Comparison of ENCODE assay signal across 8 cellular contexts in genomic region chr11:113994077-113994954, GRCh38. TPM values are rescaled to one million over a fixed set of nuclear protein-coding genes. Genes with fewer than 3 reads are reported as not detected.
DNase-seq lines count a peak whose midpoint lies in the region; ATAC-seq, FAIRE-seq and TF ChIP-seq lines count a peak whose summit lies in the region.

No MANE protein-coding gene starts in this region.

- POLR2A ChIA-PET in PC-3 (lab: Charles Lee; ENCODE audit: unreplicated experiment), result no interaction called here

- no peaks in the 10 kb centered on the region for H3K4me1 ChIP-seq in PC-3 (ENCODE audit: insufficient read depth, low read length)
- H3K4me1 ChIP-seq in keratinocyte (ENCODE audit: control insufficient read depth, extremely low read depth, insufficient read depth, low read length), result no peaks in the 10 kb centered on the region

- in situ Hi-C loops in astrocyte of the cerebellum (cut with HindIII; ENCODE audit: low sequenced_read_pairs), result no loop called here

- FAIRE-seq in keratinocyte (lab: Jason Lieb, UNC), result no peak

- no peaks in the 10 kb centered on the region for H3F3A ChIP-seq in PC-3 (ENCODE audit: low read length, unreplicated experiment)

- no peaks in the 10 kb centered on the region for H3K9me1 ChIP-seq in keratinocyte (ENCODE audit: control insufficient read depth, extremely low read depth, insufficient read depth, low read length)

- H3K9me3 ChIP-seq in PC-3 (ENCODE audit: low read length) (no peaks in the 10 kb centered on the region), keratinocyte (ENCODE audit: control insufficient read depth, low read depth, low read length) (no peaks in the 10 kb centered on the region)

- H3K27ac ChIP-seq in PC-3 (ENCODE audit: low read length) (no peak overlapping the region), keratinocyte (ENCODE audit: control insufficient read depth, insufficient read depth, low read length) (no peak overlapping the region)

- H3K79me2 ChIP-seq in PC-3 (ENCODE audit: low read length), result no peaks in the 10 kb centered on the region
- H3K79me2 ChIP-seq in keratinocyte (ENCODE audit: control insufficient read depth, insufficient read depth, low read length), result no peaks in the 10 kb centered on the region

- no peaks in the 10 kb centered on the region for H3K9me2 ChIP-seq in PC-3 (replicated peaks; ENCODE audit: low read length)

- H3K4me3 ChIP-seq in PC-3 (ENCODE audit: low read length), result no peak overlapping the region
- no peak overlapping the region for H3K4me3 ChIP-seq in astrocyte of the cerebellum (ENCODE audit: low read depth, low read length)
- no peak overlapping the region for H3K4me3 ChIP-seq in keratinocyte (ENCODE audit: control insufficient read depth in 2 of 3, extremely low read depth in 1 of 3, insufficient read depth in 2 of 3, low read depth in 1 of 3, low read length in 3 of 3)

- H3K4me2 ChIP-seq in PC-3 (ENCODE audit: low read length), result no peak overlapping the region
- H3K4me2 ChIP-seq in keratinocyte (ENCODE audit: control insufficient read depth, extremely low read depth, insufficient read depth, low read depth, low read length), result no peak overlapping the region

- TF ChIP-seq CTCF in PC-3 (conservative IDR thresholded peaks at IDR 0.05; ENCODE audit: low read depth, low read length) (peak; percentile 89), astrocyte of the cerebellum (IDR thresholded peaks at IDR 0.05; ENCODE audit: low read depth, low read length, missing control alignments) (peak; percentile 76), keratinocyte (optimal IDR thresholded peaks at IDR 0.05 in 1 of 3, IDR thresholded peaks at IDR 0.05 in 1 of 3, conservative IDR thresholded peaks at IDR 0.05 in 1 of 3; ENCODE audit: extremely low read depth in 1 of 3, insufficient read depth in 2 of 3, low read length in 3 of 3) (peak; percentile 56 to 66 (median 62))

- dilution Hi-C loops in keratinocyte (cut with MboI; ENCODE audit: extremely low pct_ligation_motif_present, low sequenced_read_pairs), result no loop called here

- DNase-seq in NCI-H345 (lab: John Stamatoyannopoulos, UW) (peak; percentile 38), NCI-H345 treated with DMSO at 0.1 percent for 48 hours (lab: John Stamatoyannopoulos, UW; ENCODE audit: unreplicated experiment) (no peak), PC-3 (peak; percentile 43), astrocyte of the cerebellum (ENCODE audit: low read depth) (no peak), keratinocyte (ENCODE audit: low read depth, low spot score) (no peak)
- DNase-seq in stimulated activated CD8-positive, alpha-beta memory T cell treated with anti-CD3 and anti-CD28 coated beads, Interleukin-12 subunit alpha, Interleukin-12 subunit beta, amount 100 ng/mL, for 1 hour (ENCODE audit: low read depth), result peak; percentile 7
- no peak for DNase-seq in activated CD4-positive, CD25-positive, alpha-beta regulatory T cell treated with anti-CD3 and anti-CD28 coated beads, Interleukin-2, amount 50 U/mL, for 72 hours

- H3K27me3 ChIP-seq in PC-3 (ENCODE audit: low read length), result peaks cover 18% of the 10 kb centered on the region; the same call in 1 of the 2 replicates
- no peaks in the 10 kb centered on the region for H3K27me3 ChIP-seq in keratinocyte (ENCODE audit: control insufficient read depth, extremely low read depth, insufficient read depth, low read length)

- H3K9ac ChIP-seq in PC-3 (ENCODE audit: low read length) (no peak overlapping the region), keratinocyte (ENCODE audit: control insufficient read depth, extremely low read depth, insufficient read depth, low read length) (no peak overlapping the region)

- no peaks in the 10 kb centered on the region for H4K20me1 ChIP-seq in PC-3 (ENCODE audit: low read length)
- no peaks in the 10 kb centered on the region for H4K20me1 ChIP-seq in keratinocyte (ENCODE audit: control insufficient read depth, extremely low read depth, insufficient read depth, low read length)

- H2AFZ ChIP-seq in PC-3 (ENCODE audit: low read length) (no peak overlapping the region), keratinocyte (ENCODE audit: control insufficient read depth, low read length) (no peak overlapping the region)

- BruUV-seq in PC-3 (replicated peaks; lab: Mats Ljungman, UMichigan), result no TSS peak

- H3K36me3 ChIP-seq in PC-3 (ENCODE audit: low read depth, low read length), result no peaks in the 10 kb centered on the region
- H3K36me3 ChIP-seq in keratinocyte (ENCODE audit: control insufficient read depth in 2 of 2, extremely low read depth in 1 of 2, insufficient read depth in 2 of 2, low read length in 2 of 2), result no peaks in the 10 kb centered on the region

- intact Hi-C loops in PC-3 (cut with micrococcal nuclease), result loop anchor here (1.0 to 2.0 kb wide), 2 partner anchors 98 to 268 kb away; no protein-coding TSS in a partner anchor

- ATAC-seq in PC-3 (peak; percentile 43; the same call in 1 of the 2 replicates), GM18519 (IDR thresholded peaks at IDR 0.05; ENCODE audit: low FRiP score, unreplicated experiment) (no peak)

- CTCF ChIA-PET in PC-3 (lab: Charles Lee), result interaction anchor here (0.6 to 1.1 kb wide), 4 partner anchors 266 to 446 kb away, joined by 3 to 10 read pairs (median 4); no protein-coding TSS in a partner anchor

RNA-seq across cellular contexts. Expression of gene HTR3A, which starts 19.4 kb away (rescaled TPM):
- not detected in 2 replicates for total RNA-seq in PC-3 (2014; rRNA removed)
- polyA plus RNA-seq in keratinocyte, result not detected in 3 replicates
- not detected for polyA plus RNA-seq in keratinocyte (2011; ENCODE audit: low read depth)
- polyA plus RNA-seq in keratinocyte (2011; cell fraction: cytosol; rRNA removed), result not detected in 2 replicates
- polyA plus RNA-seq in keratinocyte (2011; cell fraction: nucleus; rRNA removed), result not detected in 2 replicates
- polyA plus RNA-seq in keratinocyte (2012; ENCODE audit: low replicate concordance), result not detected in 2 replicates
- polyA minus RNA-seq in keratinocyte, result not detected in 3 replicates
- not detected for polyA minus RNA-seq in keratinocyte (2011; cell fraction: cytosol; rRNA and poly(A)+ RNA removed)
- polyA minus RNA-seq in keratinocyte (2011; cell fraction: nucleus; rRNA and poly(A)+ RNA removed), result not detected in 2 replicates

Comparison
In these comparisons a context has a peak if more than half of its experiments do, and no peak if none do; other contexts are left out.
1. DNase-seq: peak in NCI-H345 (single experiment), PC-3 (single experiment) and stimulated activated CD8-positive, alpha-beta memory T cell treated with anti-CD3 and anti-CD28 coated beads, Interleukin-12 subunit alpha, Interleukin-12 subunit beta, amount 100 ng/mL, for 1 hour (single experiment); none in NCI-H345 treated with DMSO at 0.1 percent for 48 hours (single experiment), astrocyte of the cerebellum (single experiment), keratinocyte (single experiment) and activated CD4-positive, CD25-positive, alpha-beta regulatory T cell treated with anti-CD3 and anti-CD28 coated beads, Interleukin-2, amount 50 U/mL, for 72 hours (single experiment).
2. Peak in every context shown above with its lines, with median percentiles within 50 percentile points of each other: CTCF ChIP-seq.